Comparison of ENCODE assay signal across 1 cellular context in genomic region chr3:23945903-23946751, GRCh38.
TF ChIP-seq lines count a peak whose summit lies in the region.

No MANE protein-coding gene starts in this region.

TF ChIP-seq in HepG2, 621 proteins besides CTCF, POLR2A, EP300 and RAD21 (continued from another document and continues in another):
- TF ChIP-seq, protein P1, sequence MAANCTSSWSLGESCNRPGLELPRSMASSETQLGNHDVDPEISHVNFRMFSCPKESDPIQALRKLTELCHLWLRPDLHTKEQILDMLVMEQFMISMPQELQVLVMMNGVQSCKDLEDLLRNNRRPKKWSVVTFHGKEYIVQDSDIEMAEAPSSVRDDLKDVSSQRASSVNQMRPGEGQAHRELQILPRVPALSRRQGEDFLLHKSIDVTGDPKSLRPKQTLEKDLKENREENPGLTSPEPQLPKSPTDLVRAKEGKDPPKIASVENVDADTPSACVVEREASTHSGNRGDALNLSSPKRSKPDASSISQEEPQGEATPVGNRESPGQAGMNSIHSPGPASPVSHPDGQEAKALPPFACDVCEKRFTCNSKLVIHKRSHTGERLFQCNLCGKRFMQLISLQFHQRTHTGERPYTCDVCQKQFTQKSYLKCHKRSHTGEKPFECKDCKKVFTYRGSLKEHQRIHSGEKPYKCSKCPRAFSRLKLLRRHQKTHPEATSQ (CRISPR knock-in tag; IDR thresholded peaks at IDR 0.05; ENCODE audit: borderline replicate concordance): no peak
- TF ChIP-seq ZMYM3 (CRISPR knock-in tag; IDR thresholded peaks at IDR 0.05) (no peak), ZNF572 (CRISPR knock-in tag; IDR thresholded peaks at IDR 0.05) (no peak), ELK4 (CRISPR knock-in tag; IDR thresholded peaks at IDR 0.05; ENCODE audit: borderline replicate concordance) (no peak), SIX4 (CRISPR knock-in tag; IDR thresholded peaks at IDR 0.05) (no peak), ZFP1 (CRISPR knock-in tag; IDR thresholded peaks at IDR 0.05) (no peak), ZNF274 (CRISPR knock-in tag; IDR thresholded peaks at IDR 0.05) (peak; percentile 88; the same call in 1 of the 2 replicates), TEAD2 (CRISPR knock-in tag; IDR thresholded peaks at IDR 0.05) (no peak), ZNF317 (CRISPR knock-in tag; IDR thresholded peaks at IDR 0.05) (0 out of 2 replicates have a peak, but pooled peaks have one; percentile 32), SAP130 (CRISPR knock-in tag; IDR thresholded peaks at IDR 0.05; ENCODE audit: low read depth) (peak; percentile 97), ZNF644 (CRISPR knock-in tag; IDR thresholded peaks at IDR 0.05; ENCODE audit: low read depth) (no peak), ZNF264 (CRISPR knock-in tag; IDR thresholded peaks at IDR 0.05) (0 out of 2 replicates have a peak, but pooled peaks have one; percentile 19), ELF3 (CRISPR knock-in tag; IDR thresholded peaks at IDR 0.05) (peak; percentile 61), SNAPC2 (CRISPR knock-in tag; IDR thresholded peaks at IDR 0.05) (no peak), AGO1 (IDR thresholded peaks at IDR 0.05; ENCODE audit: low read depth, low read length, poor library complexity, severe bottlenecking) (peak; percentile 85), ZSCAN30 (CRISPR knock-in tag; IDR thresholded peaks at IDR 0.05) (no peak), MED8 (CRISPR knock-in tag; IDR thresholded peaks at IDR 0.05; ENCODE audit: insufficient replicate concordance) (peak; percentile 78), SP2 (CRISPR knock-in tag; IDR thresholded peaks at IDR 0.05) (no peak; the same call in 1 of the 2 replicates), POLR2AphosphoS2 (IDR thresholded peaks at IDR 0.05; ENCODE audit: low read depth, low read length) (peak; percentile 60; the same call in 1 of the 2 replicates), ZNF720 (CRISPR knock-in tag; IDR thresholded peaks at IDR 0.05) (no peak), ZFP37 (CRISPR knock-in tag; IDR thresholded peaks at IDR 0.05; ENCODE audit: borderline replicate concordance) (no peak), ETV6 (CRISPR knock-in tag; conservative IDR thresholded peaks at IDR 0.05) (no peak; the same call in 1 of the 2 replicates), KDM2A (CRISPR knock-in tag; IDR thresholded peaks at IDR 0.05; ENCODE audit: borderline replicate concordance, low read depth) (peak; percentile 88), ZNF337 (CRISPR knock-in tag; IDR thresholded peaks at IDR 0.05; ENCODE audit: borderline replicate concordance, low read depth) (peak; percentile 53; the same call in 1 of the 2 replicates), SNRNP70 (IDR thresholded peaks at IDR 0.05; ENCODE audit: low read depth, low read length) (no peak), MTF1 (CRISPR knock-in tag; IDR thresholded peaks at IDR 0.05) (no peak), ZNF747 (CRISPR knock-in tag; IDR thresholded peaks at IDR 0.05; ENCODE audit: borderline replicate concordance) (peak; percentile 81; the same call in 1 of the 2 replicates), BORCS8-MEF2B (CRISPR knock-in tag; IDR thresholded peaks at IDR 0.05) (peak; percentile 65), ZNF253 (CRISPR knock-in tag; IDR thresholded peaks at IDR 0.05; ENCODE audit: borderline replicate concordance) (peak; percentile 83; the same call in 1 of the 2 replicates), ZNF790 (CRISPR knock-in tag; IDR thresholded peaks at IDR 0.05; ENCODE audit: borderline replicate concordance) (no peak), PLRG1 (conservative IDR thresholded peaks at IDR 0.05) (no peak), ZNF598 (CRISPR knock-in tag; IDR thresholded peaks at IDR 0.05; ENCODE audit: borderline replicate concordance) (peak; percentile 94), ZNF552 (CRISPR knock-in tag; IDR thresholded peaks at IDR 0.05; ENCODE audit: borderline replicate concordance) (no peak; the same call in 1 of the 2 replicates), FLYWCH1 (CRISPR knock-in tag; IDR thresholded peaks at IDR 0.05) (peak; percentile 73; the same call in 1 of the 2 replicates), PITX1 (CRISPR knock-in tag; IDR thresholded peaks at IDR 0.05) (no peak), GATAD1 (CRISPR knock-in tag; IDR thresholded peaks at IDR 0.05) (peak; percentile 35; the same call in 1 of the 2 replicates), TMF1 (CRISPR knock-in tag; IDR thresholded peaks at IDR 0.05; ENCODE audit: low read depth) (peak; percentile 63; the same call in 1 of the 2 replicates), MIER3 (CRISPR knock-in tag; IDR thresholded peaks at IDR 0.05; ENCODE audit: borderline replicate concordance) (no peak), NR2C2 (CRISPR knock-in tag; IDR thresholded peaks at IDR 0.05; ENCODE audit: borderline replicate concordance) (no peak), MEF2D (CRISPR knock-in tag; IDR thresholded peaks at IDR 0.05) (peak; percentile 64; the same call in 1 of the 2 replicates), CBX5 (CRISPR knock-in tag; IDR thresholded peaks at IDR 0.05; ENCODE audit: borderline replicate concordance) (no peak), TCF7L2 (IDR thresholded peaks at IDR 0.05; ENCODE audit: low read depth, low read length) (no peak), HMGA1 (CRISPR knock-in tag; conservative IDR thresholded peaks at IDR 0.05) (no peak), ZNF367 (CRISPR knock-in tag; IDR thresholded peaks at IDR 0.05; ENCODE audit: borderline replicate concordance) (no peak), JUNB (CRISPR knock-in tag; IDR thresholded peaks at IDR 0.05; ENCODE audit: borderline replicate concordance) (no peak)
- TF ChIP-seq, protein P2, sequence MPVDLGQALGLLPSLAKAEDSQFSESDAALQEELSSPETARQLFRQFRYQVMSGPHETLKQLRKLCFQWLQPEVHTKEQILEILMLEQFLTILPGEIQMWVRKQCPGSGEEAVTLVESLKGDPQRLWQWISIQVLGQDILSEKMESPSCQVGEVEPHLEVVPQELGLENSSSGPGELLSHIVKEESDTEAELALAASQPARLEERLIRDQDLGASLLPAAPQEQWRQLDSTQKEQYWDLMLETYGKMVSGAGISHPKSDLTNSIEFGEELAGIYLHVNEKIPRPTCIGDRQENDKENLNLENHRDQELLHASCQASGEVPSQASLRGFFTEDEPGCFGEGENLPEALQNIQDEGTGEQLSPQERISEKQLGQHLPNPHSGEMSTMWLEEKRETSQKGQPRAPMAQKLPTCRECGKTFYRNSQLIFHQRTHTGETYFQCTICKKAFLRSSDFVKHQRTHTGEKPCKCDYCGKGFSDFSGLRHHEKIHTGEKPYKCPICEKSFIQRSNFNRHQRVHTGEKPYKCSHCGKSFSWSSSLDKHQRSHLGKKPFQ (CRISPR knock-in tag; IDR thresholded peaks at IDR 0.05; ENCODE audit: insufficient replicate concordance): peak; percentile 85
- TF ChIP-seq, protein P3, sequence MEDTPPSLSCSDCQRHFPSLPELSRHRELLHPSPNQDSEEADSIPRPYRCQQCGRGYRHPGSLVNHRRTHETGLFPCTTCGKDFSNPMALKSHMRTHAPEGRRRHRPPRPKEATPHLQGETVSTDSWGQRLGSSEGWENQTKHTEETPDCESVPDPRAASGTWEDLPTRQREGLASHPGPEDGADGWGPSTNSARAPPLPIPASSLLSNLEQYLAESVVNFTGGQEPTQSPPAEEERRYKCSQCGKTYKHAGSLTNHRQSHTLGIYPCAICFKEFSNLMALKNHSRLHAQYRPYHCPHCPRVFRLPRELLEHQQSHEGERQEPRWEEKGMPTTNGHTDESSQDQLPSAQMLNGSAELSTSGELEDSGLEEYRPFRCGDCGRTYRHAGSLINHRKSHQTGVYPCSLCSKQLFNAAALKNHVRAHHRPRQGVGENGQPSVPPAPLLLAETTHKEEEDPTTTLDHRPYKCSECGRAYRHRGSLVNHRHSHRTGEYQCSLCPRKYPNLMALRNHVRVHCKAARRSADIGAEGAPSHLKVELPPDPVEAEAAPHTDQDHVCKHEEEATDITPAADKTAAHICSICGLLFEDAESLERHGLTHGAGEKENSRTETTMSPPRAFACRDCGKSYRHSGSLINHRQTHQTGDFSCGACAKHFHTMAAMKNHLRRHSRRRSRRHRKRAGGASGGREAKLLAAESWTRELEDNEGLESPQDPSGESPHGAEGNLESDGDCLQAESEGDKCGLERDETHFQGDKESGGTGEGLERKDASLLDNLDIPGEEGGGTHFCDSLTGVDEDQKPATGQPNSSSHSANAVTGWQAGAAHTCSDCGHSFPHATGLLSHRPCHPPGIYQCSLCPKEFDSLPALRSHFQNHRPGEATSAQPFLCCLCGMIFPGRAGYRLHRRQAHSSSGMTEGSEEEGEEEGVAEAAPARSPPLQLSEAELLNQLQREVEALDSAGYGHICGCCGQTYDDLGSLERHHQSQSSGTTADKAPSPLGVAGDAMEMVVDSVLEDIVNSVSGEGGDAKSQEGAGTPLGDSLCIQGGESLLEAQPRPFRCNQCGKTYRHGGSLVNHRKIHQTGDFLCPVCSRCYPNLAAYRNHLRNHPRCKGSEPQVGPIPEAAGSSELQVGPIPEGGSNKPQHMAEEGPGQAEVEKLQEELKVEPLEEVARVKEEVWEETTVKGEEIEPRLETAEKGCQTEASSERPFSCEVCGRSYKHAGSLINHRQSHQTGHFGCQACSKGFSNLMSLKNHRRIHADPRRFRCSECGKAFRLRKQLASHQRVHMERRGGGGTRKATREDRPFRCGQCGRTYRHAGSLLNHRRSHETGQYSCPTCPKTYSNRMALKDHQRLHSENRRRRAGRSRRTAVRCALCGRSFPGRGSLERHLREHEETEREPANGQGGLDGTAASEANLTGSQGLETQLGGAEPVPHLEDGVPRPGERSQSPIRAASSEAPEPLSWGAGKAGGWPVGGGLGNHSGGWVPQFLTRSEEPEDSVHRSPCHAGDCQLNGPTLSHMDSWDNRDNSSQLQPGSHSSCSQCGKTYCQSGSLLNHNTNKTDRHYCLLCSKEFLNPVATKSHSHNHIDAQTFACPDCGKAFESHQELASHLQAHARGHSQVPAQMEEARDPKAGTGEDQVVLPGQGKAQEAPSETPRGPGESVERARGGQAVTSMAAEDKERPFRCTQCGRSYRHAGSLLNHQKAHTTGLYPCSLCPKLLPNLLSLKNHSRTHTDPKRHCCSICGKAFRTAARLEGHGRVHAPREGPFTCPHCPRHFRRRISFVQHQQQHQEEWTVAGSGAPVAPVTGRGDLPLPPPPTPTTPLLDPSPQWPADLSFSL (CRISPR knock-in tag; IDR thresholded peaks at IDR 0.05): no peak
- TF ChIP-seq, protein P4, sequence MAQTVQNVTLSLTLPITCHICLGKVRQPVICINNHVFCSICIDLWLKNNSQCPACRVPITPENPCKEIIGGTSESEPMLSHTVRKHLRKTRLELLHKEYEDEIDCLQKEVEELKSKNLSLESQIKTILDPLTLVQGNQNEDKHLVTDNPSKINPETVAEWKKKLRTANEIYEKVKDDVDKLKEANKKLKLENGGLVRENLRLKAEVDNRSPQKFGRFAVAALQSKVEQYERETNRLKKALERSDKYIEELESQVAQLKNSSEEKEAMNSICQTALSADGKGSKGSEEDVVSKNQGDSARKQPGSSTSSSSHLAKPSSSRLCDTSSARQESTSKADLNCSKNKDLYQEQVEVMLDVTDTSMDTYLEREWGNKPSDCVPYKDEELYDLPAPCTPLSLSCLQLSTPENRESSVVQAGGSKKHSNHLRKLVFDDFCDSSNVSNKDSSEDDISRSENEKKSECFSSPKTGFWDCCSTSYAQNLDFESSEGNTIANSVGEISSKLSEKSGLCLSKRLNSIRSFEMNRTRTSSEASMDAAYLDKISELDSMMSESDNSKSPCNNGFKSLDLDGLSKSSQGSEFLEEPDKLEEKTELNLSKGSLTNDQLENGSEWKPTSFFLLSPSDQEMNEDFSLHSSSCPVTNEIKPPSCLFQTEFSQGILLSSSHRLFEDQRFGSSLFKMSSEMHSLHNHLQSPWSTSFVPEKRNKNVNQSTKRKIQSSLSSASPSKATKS (CRISPR knock-in tag; IDR thresholded peaks at IDR 0.05): no peak
- TF ChIP-seq, protein P5, sequence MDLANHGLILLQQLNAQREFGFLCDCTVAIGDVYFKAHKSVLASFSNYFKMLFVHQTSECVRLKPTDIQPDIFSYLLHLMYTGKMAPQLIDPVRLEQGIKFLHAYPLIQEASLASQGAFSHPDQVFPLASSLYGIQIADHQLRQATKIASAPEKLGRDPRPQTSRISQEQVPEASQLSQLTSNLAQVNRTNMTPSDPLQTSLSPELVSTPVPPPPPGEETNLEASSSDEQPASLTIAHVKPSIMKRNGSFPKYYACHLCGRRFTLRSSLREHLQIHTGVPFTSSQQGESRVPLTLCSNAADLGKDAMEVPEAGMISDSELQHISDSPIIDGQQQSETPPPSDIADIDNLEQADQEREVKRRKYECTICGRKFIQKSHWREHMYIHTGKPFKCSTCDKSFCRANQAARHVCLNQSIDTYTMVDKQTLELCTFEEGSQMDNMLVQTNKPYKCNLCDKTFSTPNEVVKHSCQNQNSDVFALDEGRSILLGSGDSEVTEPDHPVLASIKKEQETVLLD (CRISPR knock-in tag; IDR thresholded peaks at IDR 0.05; ENCODE audit: low read depth): no peak; the same call in none of the 2 replicates
- TF ChIP-seq, protein P6, sequence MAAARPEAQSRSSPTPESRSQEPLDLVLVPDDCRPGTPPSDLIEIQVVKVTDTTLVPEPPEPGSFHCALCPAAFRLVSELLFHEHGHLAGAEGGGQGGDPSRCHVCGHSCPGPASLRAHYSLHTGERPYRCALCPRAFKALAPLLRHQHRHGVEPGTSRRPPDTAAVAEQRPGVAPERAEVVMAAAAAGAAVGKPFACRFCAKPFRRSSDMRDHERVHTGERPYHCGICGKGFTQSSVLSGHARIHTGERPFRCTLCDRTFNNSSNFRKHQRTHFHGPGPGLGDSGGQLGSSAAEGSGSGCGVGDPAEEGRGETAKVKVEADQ (CRISPR knock-in tag; IDR thresholded peaks at IDR 0.05; ENCODE audit: borderline replicate concordance): peak; percentile 86
- TF ChIP-seq, protein P7, sequence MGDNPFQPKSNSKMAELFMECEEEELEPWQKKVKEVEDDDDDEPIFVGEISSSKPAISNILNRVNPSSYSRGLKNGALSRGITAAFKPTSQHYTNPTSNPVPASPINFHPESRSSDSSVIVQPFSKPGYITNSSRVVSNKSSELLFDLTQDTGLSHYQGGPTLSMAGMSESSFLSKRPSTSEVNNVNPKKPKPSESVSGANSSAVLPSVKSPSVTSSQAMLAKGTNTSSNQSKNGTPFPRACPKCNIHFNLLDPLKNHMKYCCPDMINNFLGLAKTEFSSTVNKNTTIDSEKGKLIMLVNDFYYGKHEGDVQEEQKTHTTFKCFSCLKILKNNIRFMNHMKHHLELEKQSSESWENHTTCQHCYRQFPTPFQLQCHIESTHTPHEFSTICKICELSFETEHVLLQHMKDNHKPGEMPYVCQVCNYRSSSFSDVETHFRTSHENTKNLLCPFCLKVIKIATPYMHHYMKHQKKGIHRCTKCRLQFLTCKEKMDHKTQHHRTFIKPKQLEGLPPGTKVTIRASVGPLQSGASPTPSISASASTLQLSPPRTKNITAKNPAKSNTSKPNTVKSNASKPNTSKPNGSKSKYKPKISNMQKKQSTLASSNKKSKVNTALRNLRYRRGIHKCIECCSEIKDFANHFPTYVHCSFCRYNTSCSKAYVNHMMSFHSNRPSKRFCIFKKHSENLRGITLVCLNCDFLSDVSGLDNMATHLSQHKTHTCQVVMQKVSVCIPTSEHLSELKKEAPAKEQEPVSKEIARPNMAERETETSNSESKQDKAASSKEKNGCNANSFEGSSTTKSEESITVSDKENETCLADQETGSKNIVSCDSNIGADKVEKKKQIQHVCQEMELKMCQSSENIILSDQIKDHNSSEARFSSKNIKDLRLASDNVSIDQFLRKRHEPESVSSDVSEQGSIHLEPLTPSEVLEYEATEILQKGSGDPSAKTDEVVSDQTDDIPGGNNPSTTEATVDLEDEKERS (CRISPR knock-in tag; IDR thresholded peaks at IDR 0.05): no peak; the same call in 1 of the 2 replicates
